In the genomic region with DNA sequence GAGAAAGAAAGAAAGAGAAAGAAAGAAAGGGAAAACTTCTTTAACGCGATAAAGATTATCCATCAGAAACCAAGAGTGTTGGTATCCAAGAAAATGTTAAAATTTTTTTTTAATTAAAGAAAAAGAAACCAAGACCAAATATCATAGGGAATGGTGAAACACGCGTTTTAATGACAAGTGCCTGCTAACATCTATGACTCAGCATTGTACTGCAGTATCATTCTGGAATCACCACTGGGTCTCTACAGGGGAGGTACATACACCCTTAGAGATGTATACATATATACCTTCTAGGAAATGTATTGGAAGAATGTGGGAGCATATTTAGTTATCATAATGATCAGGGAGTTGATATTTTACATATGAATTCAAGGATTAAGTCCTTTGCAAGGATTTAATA, we compare ENCODE assay signal across 29 cellular contexts. TPM values are rescaled to one million over a fixed set of nuclear protein-coding genes. Genes with fewer than 3 reads are reported as not detected.
A peak's percentile ranks its signal among the peaks of the same experiment; 100 is the strongest.
DNase-seq lines count a peak whose midpoint lies in the region; ATAC-seq and TF ChIP-seq lines count a peak whose summit lies in the region.
"Had no signal": no experiment of that assay in that cellular context is flagged by ENCODE, and none has a peak within 500 bp of the region (broad histone marks: within the 10 kb centered on the region; RNA-seq: fewer than 3 reads in every experiment).

No MANE protein-coding gene starts in this region.

- no peak for TF ChIP-seq POLR2A in breast epithelium (IDR thresholded peaks at IDR 0.05)

- H4K20me1 ChIP-seq in PC-3 (ENCODE audit: low read length) = no peaks in the 10 kb centered on the region

- H3K27me3 ChIP-seq in breast epithelium (no peaks in the 10 kb centered on the region), PC-3 (ENCODE audit: low read length) (no peaks in the 10 kb centered on the region)
- H3K27me3 ChIP-seq: Peyer's patch had no signal

- H3K27ac ChIP-seq in breast epithelium (no peak overlapping the region), HEK293 (ENCODE audit: extremely low read depth, low read depth, low read length) (no peak overlapping the region), PC-3 (ENCODE audit: low read length) (no peak overlapping the region)
- H3K27ac ChIP-seq: 22Rv1, C4-2B, HL-60, Peyer's patch had no signal

- H3K36me3 Mint-ChIP-seq in MCF 10A (ENCODE audit: insufficient read depth, unreplicated experiment) = no peaks in the 10 kb centered on the region
- H3K36me3 Mint-ChIP-seq in osteocyte (ENCODE audit: unreplicated experiment) = no peaks in the 10 kb centered on the region
- H3K36me3 Mint-ChIP-seq: CD8-positive, alpha-beta memory T cell had no signal

- BruUV-seq in MCF 10A (replicated peaks; lab: Mats Ljungman, UMichigan) = no TSS peak
- no TSS peak for BruUV-seq in PC-3 (replicated peaks; lab: Mats Ljungman, UMichigan)

- intact Hi-C loops in MCF 10A (cut with micrococcal nuclease) = no loop called here
- intact Hi-C loops in breast epithelium (cut with DNase I; ENCODE audit: low total_unique reads) = no loop called here
- intact Hi-C loops in PC-3 (cut with micrococcal nuclease) = no loop called here

- H3F3A ChIP-seq in PC-3 (ENCODE audit: low read length, unreplicated experiment) = no peaks in the 10 kb centered on the region

- H3K4me1 Mint-ChIP-seq in MCF 10A (ENCODE audit: insufficient read depth, unreplicated experiment) (no peaks in the 10 kb centered on the region), osteocyte (ENCODE audit: unreplicated experiment) (no peaks in the 10 kb centered on the region)
- H3K4me1 Mint-ChIP-seq: GM23338, H9 had no signal

- H2AFZ ChIP-seq in PC-3 (ENCODE audit: low read length) = no peak overlapping the region
- H2AFZ ChIP-seq: GM23338 had no signal

- H3K27ac Mint-ChIP-seq in MCF 10A (ENCODE audit: low read depth, unreplicated experiment) (no peak overlapping the region), osteocyte (ENCODE audit: unreplicated experiment) (no peak overlapping the region)
- H3K27ac Mint-ChIP-seq: CD8-positive, alpha-beta memory T cell; GM23338; H9; T-helper 1 cell treated with Interleukin-12 subunit alpha and Interleukin-12 subunit beta and Interleukin-4 antibody, amounts not matched to agents 30 μg/mL and 1 μg/mL, for 36 hours had no signal

- H3K9me2 ChIP-seq in PC-3 (replicated peaks; ENCODE audit: low read length) = no peaks in the 10 kb centered on the region
- H3K9me2 ChIP-seq: SK-N-SH had no signal

- H3K9ac ChIP-seq in PC-3 (ENCODE audit: low read length) = no peak overlapping the region
- H3K9ac ChIP-seq: SK-N-SH had no signal

- POLR2A ChIA-PET in MCF 10A (lab: Yijun Ruan, JAX) = no interaction called here
- POLR2A ChIA-PET in HEK293 (lab: Yijun Ruan, JAX) = no interaction called here
- POLR2A ChIA-PET in PC-3 (lab: Charles Lee; ENCODE audit: unreplicated experiment) = no interaction called here

- no peak overlapping the region for H3K4me3 Mint-ChIP-seq in MCF 10A (ENCODE audit: unreplicated experiment)
- no peak overlapping the region for H3K4me3 Mint-ChIP-seq in osteocyte (ENCODE audit: unreplicated experiment)
- H3K4me3 Mint-ChIP-seq: CD8-positive, alpha-beta memory T cell; GM23338; H9; T-helper 1 cell treated with Interleukin-12 subunit alpha and Interleukin-12 subunit beta and Interleukin-4 antibody, amounts not matched to agents 30 μg/mL and 1 μg/mL, for 36 hours had no signal

- no peaks in the 10 kb centered on the region for H3K79me2 ChIP-seq in PC-3 (ENCODE audit: low read length)

- DNase-seq in MCF 10A (ENCODE audit: unreplicated experiment) (peak; percentile 8), breast epithelium (ENCODE audit: low spot score in 2 of 2) (no peak), PC-3 (peak; percentile 8), iris pigment epithelial cell (ENCODE audit: low read depth) (peak; percentile 11), HK-2 (ENCODE audit: unreplicated experiment) (no peak), osteocyte (ENCODE audit: extremely low spot score, unreplicated experiment) (no peak), AG08396 (ENCODE audit: low spot score) (no peak)
- DNase-seq: AML-193; CD8-positive, alpha-beta memory T cell; DMS153; DND-41; H9; KBM-7; NCI-H1092; NCI-H1417 treated with DMSO at 0.1 percent for 48 hours; NCI-H1694 treated with DMSO at 0.1 percent for 48 hours; NCI-H2081; NCI-H2227 treated with DMSO at 0.1 percent for 48 hours; NCI-H510A; NCI-H69; Peyer's patch; SK-N-SH; SW 1271 had no signal

- no peak overlapping the region for H3K4me2 ChIP-seq in PC-3 (ENCODE audit: low read length)
- H3K4me2 ChIP-seq: GM23338, SK-N-SH had no signal

- H3K27me3 Mint-ChIP-seq in MCF 10A (ENCODE audit: insufficient read depth, unreplicated experiment) (no peaks in the 10 kb centered on the region), osteocyte (ENCODE audit: unreplicated experiment) (peaks cover 4% of the 10 kb centered on the region)

- H3K9me3 Mint-ChIP-seq in MCF 10A (ENCODE audit: unreplicated experiment) (no peaks in the 10 kb centered on the region), osteocyte (ENCODE audit: unreplicated experiment) (no peaks in the 10 kb centered on the region)
- H3K9me3 Mint-ChIP-seq: CD8-positive, alpha-beta memory T cell; GM23338; H9; T-helper 1 cell treated with Interleukin-12 subunit alpha and Interleukin-12 subunit beta and Interleukin-4 antibody, amounts not matched to agents 30 μg/mL and 1 μg/mL, for 36 hours had no signal

- H3K9me3 ChIP-seq in breast epithelium (no peaks in the 10 kb centered on the region), HEK293 (ENCODE audit: control insufficient read depth, insufficient read depth, low read depth, low read length) (no peaks in the 10 kb centered on the region), PC-3 (ENCODE audit: low read length) (no peaks in the 10 kb centered on the region)
- H3K9me3 ChIP-seq: Peyer's patch, SK-N-SH had no signal

- H3K36me3 ChIP-seq in breast epithelium = no peaks in the 10 kb centered on the region
- H3K36me3 ChIP-seq in HEK293 (ENCODE audit: control insufficient read depth in 2 of 2, insufficient read depth in 1 of 2, low read length in 2 of 2) = no peaks in the 10 kb centered on the region
- H3K36me3 ChIP-seq in PC-3 (ENCODE audit: low read depth, low read length) = no peaks in the 10 kb centered on the region
- H3K36me3 ChIP-seq: Peyer's patch had no signal

- H3K4me3 ChIP-seq in breast epithelium (no peak overlapping the region), HEK293 (ENCODE audit: low read depth, low read length) (no peak overlapping the region), PC-3 (ENCODE audit: low read length) (no peak overlapping the region)
- H3K4me3 ChIP-seq: GM23338, Peyer's patch had no signal

- ATAC-seq in PC-3 = 0 out of 2 replicates have a peak, but pooled peaks have one; percentile 50
- ATAC-seq: GM23338 had no signal

- H3K4me1 ChIP-seq in breast epithelium (no peaks in the 10 kb centered on the region), HEK293 (ENCODE audit: control insufficient read depth, insufficient read depth, low read length) (no peaks in the 10 kb centered on the region), PC-3 (ENCODE audit: insufficient read depth, low read length) (peaks cover 3% of the 10 kb centered on the region; the same call in 1 of the 2 replicates)

- CTCF ChIA-PET in MCF 10A (lab: Yijun Ruan, JAX) = no interaction called here
- CTCF ChIA-PET in HEK293 (lab: Yijun Ruan, JAX) = no interaction called here
- CTCF ChIA-PET in PC-3 (lab: Charles Lee) = no interaction called here

- no peak for TF ChIP-seq CTCF in MCF 10A (IDR thresholded peaks at IDR 0.05; ENCODE audit: unreplicated experiment)
- no peak for TF ChIP-seq CTCF in breast epithelium (IDR thresholded peaks at IDR 0.05)
- no peak for TF ChIP-seq CTCF in HEK293 (tag by site-specific recombination; IDR thresholded peaks at IDR 0.05)
- TF ChIP-seq CTCF in PC-3 (conservative IDR thresholded peaks at IDR 0.05; ENCODE audit: low read depth, low read length) = no peak
- no peak for TF ChIP-seq CTCF in osteocyte (IDR thresholded peaks at IDR 0.05)

TF ChIP-seq in HEK293, 187 proteins besides CTCF, POLR2A, EP300 and RAD21:
- TF ChIP-seq ZBTB48 (tag by site-specific recombination; IDR thresholded peaks at IDR 0.05) = no peak
- TF ChIP-seq PRDM1 (tag by site-specific recombination; IDR thresholded peaks at IDR 0.05) = peak; percentile 73; the same call in 1 of the 2 replicates

RNA-seq across cellular contexts. Expression of a gene that starts 32.1 kb away (rescaled TPM):
- not detected in 2 replicates for total RNA-seq in MCF 10A (2022)
- total RNA-seq in breast epithelium = 10 to 100 TPM in 2 of 3 donors, 1 to 10 TPM in 1; 9.8 to 26.9 (median 14.2) TPM
- total RNA-seq in PC-3 (2014; rRNA removed) = 3.7 and 4.7 TPM in 2 replicates
- total RNA-seq in osteocyte = 0.19 and 0.39 TPM in 2 replicates

Comparison
In these comparisons a context has a peak if more than half of its experiments do, and no peak if none do; other contexts are left out.
1. DNase-seq: peak in MCF 10A (single experiment), PC-3 (single experiment) and iris pigment epithelial cell (single experiment); none in breast epithelium (0 of 2), HK-2 (single experiment), osteocyte (single experiment) and AG08396 (single experiment).